Comparison of ENCODE assay signal across 32 cellular contexts in the genomic region with DNA sequence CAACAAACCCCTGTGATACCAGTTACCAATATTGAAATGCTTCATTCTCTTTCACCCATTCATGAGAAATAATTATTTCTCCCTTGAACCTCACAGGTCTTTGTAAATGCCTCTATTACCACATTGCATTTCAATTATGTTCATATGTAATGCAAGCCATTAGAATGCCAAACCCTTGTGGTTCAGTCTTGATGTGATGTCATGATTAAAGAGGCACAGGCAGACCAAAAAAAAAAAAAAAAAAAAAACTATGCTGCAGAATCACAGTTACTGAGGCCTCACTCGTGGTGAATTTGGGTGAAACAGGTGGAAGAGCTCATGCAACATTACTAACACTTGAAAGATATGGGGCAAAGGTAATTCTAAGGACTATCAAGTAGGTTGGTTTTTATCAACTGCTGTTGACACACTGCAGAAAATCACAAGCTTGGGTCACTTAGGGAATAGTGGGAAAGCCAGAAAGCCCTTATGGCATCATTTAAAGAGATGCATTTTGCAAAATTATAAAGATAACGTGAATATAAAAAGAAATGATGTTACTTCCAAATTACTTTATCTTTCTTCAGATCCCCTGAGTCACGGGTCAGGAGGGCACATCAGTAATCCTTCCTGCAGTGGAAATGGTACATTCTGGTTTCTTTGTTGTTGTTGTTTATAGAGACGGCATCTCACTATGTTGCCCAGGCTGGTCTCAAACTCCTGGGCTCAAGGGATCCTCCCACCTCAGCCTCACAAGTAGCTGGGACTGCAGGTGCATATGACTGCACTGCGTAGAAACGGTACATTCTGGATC. TPM values are rescaled to one million over a fixed set of nuclear protein-coding genes. Genes with fewer than 3 reads are reported as not detected.
A peak's percentile ranks its signal among the peaks of the same experiment; 100 is the strongest.
DNase-seq lines count a peak whose midpoint lies in the region; ATAC-seq and TF ChIP-seq lines count a peak whose summit lies in the region.
"Had no signal": no experiment of that assay in that cellular context is flagged by ENCODE, and none has a peak within 500 bp of the region (broad histone marks: within the 10 kb centered on the region; RNA-seq: fewer than 3 reads in every experiment).

No MANE protein-coding gene starts in this region.

- no peaks in the 10 kb centered on the region for H3K27me3 Mint-ChIP-seq in activated CD8-positive, alpha-beta T cell treated with anti-CD3 and anti-CD28 coated beads, Interleukin-2, amount 10 ng/mL, durations not matched to agents 7 days and 5 days (ENCODE audit: low read depth)
- H3K27me3 Mint-ChIP-seq in activated CD8-positive, alpha-beta T cell treated with anti-CD3 and anti-CD28 coated beads for 36 hours: no peaks in the 10 kb centered on the region
- H3K27me3 Mint-ChIP-seq in CD4-positive, alpha-beta memory T cell: no peaks in the 10 kb centered on the region
- H3K27me3 Mint-ChIP-seq: activated CD4-positive, alpha-beta T cell treated with anti-CD3 and anti-CD28 coated beads, Interleukin-2, amount 10 ng/mL, durations not matched to agents 7 days and 5 days; activated naive CD4-positive, alpha-beta T cell treated with anti-CD3 and anti-CD28 coated beads, Interleukin-2, amount 10 ng/mL, durations not matched to agents 7 days and 5 days; CD4-positive, CD25-positive, alpha-beta regulatory T cell had no signal

- no peaks in the 10 kb centered on the region for H3K36me3 ChIP-seq in CD4-positive, alpha-beta memory T cell (ENCODE audit: insufficient read depth, low read length)
- H3K36me3 ChIP-seq: cardiac muscle cell, heart right ventricle, SJSA1, stomach, thyroid gland, uterus had no signal

- CTCF ChIA-PET in activated CD8-positive, alpha-beta T cell treated with anti-CD3 and anti-CD28 coated beads, Interleukin-2, amount 10 ng/mL, durations not matched to agents 7 days and 5 days (lab: Charles Lee): interaction anchor here (0.6 to 3.4 kb wide), 8 partner anchors 36 to 656 kb away, joined by 3 to 25 read pairs (median 4); no protein-coding TSS in a partner anchor
- CTCF ChIA-PET in activated CD8-positive, alpha-beta T cell treated with anti-CD3 and anti-CD28 coated beads for 36 hours (lab: Charles Lee): interaction anchor here (1.0 to 3.7 kb wide), 2 partner anchors 54 to 97 kb away, joined by 3 to 42 read pairs; no protein-coding TSS in a partner anchor
- CTCF ChIA-PET in CD4-positive, alpha-beta memory T cell (lab: Charles Lee; ENCODE audit: partially characterized antibody): interaction anchor here (1.4 to 4.7 kb wide), 5 partner anchors 17 to 312 kb away, joined by 4 to 47 read pairs (median 5); a partner anchor contains a TSS

- intact Hi-C loops in activated CD8-positive, alpha-beta T cell treated with anti-CD3 and anti-CD28 coated beads for 36 hours (cut with micrococcal nuclease): no loop called here
- intact Hi-C loops in CD4-positive, alpha-beta memory T cell (cut with micrococcal nuclease): no loop called here

- H3K4me1 ChIP-seq in CD4-positive, alpha-beta memory T cell (ENCODE audit: insufficient read depth, low read length): peaks cover 8% of the 10 kb centered on the region
- H3K4me1 ChIP-seq: thyroid gland, uterus had no signal

- H3K4me3 Mint-ChIP-seq in activated CD8-positive, alpha-beta T cell treated with anti-CD3 and anti-CD28 coated beads, Interleukin-2, amount 10 ng/mL, durations not matched to agents 7 days and 5 days: no peak overlapping the region
- no peak overlapping the region for H3K4me3 Mint-ChIP-seq in activated CD8-positive, alpha-beta T cell treated with anti-CD3 and anti-CD28 coated beads for 36 hours
- no peak overlapping the region for H3K4me3 Mint-ChIP-seq in CD4-positive, alpha-beta memory T cell
- H3K4me3 Mint-ChIP-seq: activated CD4-positive, alpha-beta T cell treated with anti-CD3 and anti-CD28 coated beads, Interleukin-2, amount 10 ng/mL, durations not matched to agents 7 days and 5 days; activated naive CD4-positive, alpha-beta T cell treated with anti-CD3 and anti-CD28 coated beads, Interleukin-2, amount 10 ng/mL, durations not matched to agents 7 days and 5 days; CD4-positive, CD25-positive, alpha-beta regulatory T cell had no signal

- POLR2A ChIA-PET in activated CD8-positive, alpha-beta T cell treated with anti-CD3 and anti-CD28 coated beads, Interleukin-2, amount 10 ng/mL, durations not matched to agents 7 days and 5 days (lab: Charles Lee): no interaction called here
- POLR2A ChIA-PET in activated CD8-positive, alpha-beta T cell treated with anti-CD3 and anti-CD28 coated beads for 36 hours (lab: Charles Lee): interaction anchor here (0.6 kb wide), 1 partner anchor 95 kb away, joined by 3 read pairs; a partner anchor contains a TSS
- POLR2A ChIA-PET in CD4-positive, alpha-beta memory T cell (lab: Charles Lee; ENCODE audit: partially characterized antibody): interaction anchor here (0.9 kb wide), 1 partner anchor 17 kb away, joined by 4 read pairs; no protein-coding TSS in a partner anchor

- H3K27me3 ChIP-seq in CD4-positive, alpha-beta memory T cell (ENCODE audit: insufficient read depth, low read length): no peaks in the 10 kb centered on the region
- H3K27me3 ChIP-seq: cardiac muscle cell, heart right ventricle, SJSA1, stomach, thyroid gland, uterus had no signal

- no peak overlapping the region for H3K27ac ChIP-seq in CD4-positive, alpha-beta memory T cell (ENCODE audit: low read depth, low read length)
- H3K27ac ChIP-seq: cardiac muscle cell, epithelial cell of prostate, heart right ventricle, RWPE1, SJSA1, stomach, thyroid gland, uterus had no signal

- H3K4me3 ChIP-seq in CD4-positive, alpha-beta memory T cell (ENCODE audit: low read length in 2 of 2): no peak overlapping the region
- H3K4me3 ChIP-seq: cardiac muscle cell, heart right ventricle, SJSA1, stomach, thyroid gland, uterus had no signal

- H3K36me3 Mint-ChIP-seq in activated CD8-positive, alpha-beta T cell treated with anti-CD3 and anti-CD28 coated beads, Interleukin-2, amount 10 ng/mL, durations not matched to agents 7 days and 5 days (ENCODE audit: low read depth): no peaks in the 10 kb centered on the region
- no peaks in the 10 kb centered on the region for H3K36me3 Mint-ChIP-seq in activated CD8-positive, alpha-beta T cell treated with anti-CD3 and anti-CD28 coated beads for 36 hours (ENCODE audit: low read depth)
- no peaks in the 10 kb centered on the region for H3K36me3 Mint-ChIP-seq in CD4-positive, alpha-beta memory T cell
- H3K36me3 Mint-ChIP-seq: activated naive CD4-positive, alpha-beta T cell treated with anti-CD3 and anti-CD28 coated beads, Interleukin-2, amount 10 ng/mL, durations not matched to agents 7 days and 5 days; CD4-positive, CD25-positive, alpha-beta regulatory T cell had no signal

- H3K27ac Mint-ChIP-seq in activated CD8-positive, alpha-beta T cell treated with anti-CD3 and anti-CD28 coated beads, Interleukin-2, amount 10 ng/mL, durations not matched to agents 7 days and 5 days: no peak overlapping the region
- H3K27ac Mint-ChIP-seq in activated CD8-positive, alpha-beta T cell treated with anti-CD3 and anti-CD28 coated beads for 36 hours: no peak overlapping the region
- H3K27ac Mint-ChIP-seq in CD4-positive, alpha-beta memory T cell: peak overlapping the region in 2 of 7 donors; percentile 24 to 32
- H3K27ac Mint-ChIP-seq: activated CD4-positive, alpha-beta T cell treated with anti-CD3 and anti-CD28 coated beads, Interleukin-2, amount 10 ng/mL, durations not matched to agents 7 days and 5 days; activated naive CD4-positive, alpha-beta T cell treated with anti-CD3 and anti-CD28 coated beads, Interleukin-2, amount 10 ng/mL, durations not matched to agents 7 days and 5 days; CD4-positive, CD25-positive, alpha-beta regulatory T cell had no signal

- peak; percentile 26 for ATAC-seq in activated CD8-positive, alpha-beta T cell treated with anti-CD3 and anti-CD28 coated beads, Interleukin-2, amount 10 ng/mL, durations not matched to agents 7 days and 5 days
- ATAC-seq in activated CD8-positive, alpha-beta T cell treated with anti-CD3 and anti-CD28 coated beads for 36 hours: no peak
- no peak for ATAC-seq in HG03196 (IDR thresholded peaks at IDR 0.05; ENCODE audit: unreplicated experiment)
- ATAC-seq: heart right ventricle, left ventricle myocardium superior, right cardiac atrium had no signal

- DNase-seq in activated CD8-positive, alpha-beta T cell treated with anti-CD3 and anti-CD28 coated beads, Interleukin-2, amount 10 ng/mL, durations not matched to agents 7 days and 5 days: no peak
- no peak for DNase-seq in activated CD8-positive, alpha-beta T cell treated with anti-CD3 and anti-CD28 coated beads for 36 hours
- peak; percentile 36 for DNase-seq in LHCN-M2 (ENCODE audit: low read depth)
- peak; percentile 15 for DNase-seq in dermis blood vessel endothelial cell
- DNase-seq in iris pigment epithelial cell (ENCODE audit: low read depth): peak; percentile 72
- DNase-seq in CD4-positive, alpha-beta memory T cell: no peak
- no peak for DNase-seq in H4 (ENCODE audit: low spot score)
- DNase-seq: activated CD4-positive, alpha-beta T cell treated with anti-CD3 and anti-CD28 coated beads, Interleukin-2, amount 10 ng/mL, durations not matched to agents 7 days and 5 days; activated naive CD4-positive, alpha-beta T cell treated with anti-CD3 and anti-CD28 coated beads, Interleukin-2, amount 10 ng/mL, durations not matched to agents 7 days and 5 days; amygdala; CD4-positive, CD25-positive, alpha-beta regulatory T cell; DMS 273 treated with DMSO at 0.1 percent for 48 hours; effector CD8-positive, alpha-beta T cell; heart right ventricle; kidney; left ventricle myocardium superior; mesendoderm; NCI-H1105; NCI-H1930; NCI-H2171 treated with DMSO at 0.1 percent for 48 hours; NCI-H510A; right cardiac atrium; stimulated activated CD4-positive, alpha-beta T cell treated with anti-CD3 and anti-CD28 coated beads, Interleukin-1b, Interleukin-23, amount 100 ng/mL, for 48 hours; stomach; T-helper 9 cell; thyroid gland; uterus had no signal

- H3K4me1 Mint-ChIP-seq in activated CD8-positive, alpha-beta T cell treated with anti-CD3 and anti-CD28 coated beads, Interleukin-2, amount 10 ng/mL, durations not matched to agents 7 days and 5 days (ENCODE audit: low read depth): peaks cover 7% of the 10 kb centered on the region
- peaks cover 9% of the 10 kb centered on the region for H3K4me1 Mint-ChIP-seq in activated CD8-positive, alpha-beta T cell treated with anti-CD3 and anti-CD28 coated beads for 36 hours (ENCODE audit: low read depth)
- H3K4me1 Mint-ChIP-seq in CD4-positive, alpha-beta memory T cell: peaks cover 8 to 18% (median 10%) of the 10 kb centered on the region in 4 donors

- H3K9me3 Mint-ChIP-seq in activated CD8-positive, alpha-beta T cell treated with anti-CD3 and anti-CD28 coated beads, Interleukin-2, amount 10 ng/mL, durations not matched to agents 7 days and 5 days (ENCODE audit: insufficient read depth): no peaks in the 10 kb centered on the region
- H3K9me3 Mint-ChIP-seq in activated CD8-positive, alpha-beta T cell treated with anti-CD3 and anti-CD28 coated beads for 36 hours: no peaks in the 10 kb centered on the region
- peaks cover 0 to 1% (median 0%) of the 10 kb centered on the region in 8 donors for H3K9me3 Mint-ChIP-seq in CD4-positive, alpha-beta memory T cell
- H3K9me3 Mint-ChIP-seq: activated CD4-positive, alpha-beta T cell treated with anti-CD3 and anti-CD28 coated beads, Interleukin-2, amount 10 ng/mL, durations not matched to agents 7 days and 5 days; activated naive CD4-positive, alpha-beta T cell treated with anti-CD3 and anti-CD28 coated beads, Interleukin-2, amount 10 ng/mL, durations not matched to agents 7 days and 5 days; CD4-positive, CD25-positive, alpha-beta regulatory T cell had no signal

- TF ChIP-seq CTCF in activated CD8-positive, alpha-beta T cell treated with anti-CD3 and anti-CD28 coated beads for 36 hours (IDR thresholded peaks at IDR 0.05): no peak

- no peaks in the 10 kb centered on the region for H3K9me3 ChIP-seq in CD4-positive, alpha-beta memory T cell (ENCODE audit: control insufficient read depth in 1 of 2, low read length in 2 of 2)
- H3K9me3 ChIP-seq: heart right ventricle, SJSA1, stomach, thyroid gland, uterus had no signal

RNA-seq across cellular contexts. Expression of a gene that starts 9.6 kb away (rescaled TPM):
- 10 to 100 TPM; 23.1 to 23.9 TPM for total RNA-seq in activated CD8-positive, alpha-beta T cell treated with anti-CD3 and anti-CD28 coated beads, Interleukin-2, amount 10 ng/mL, durations not matched to agents 7 days and 5 days
- total RNA-seq in activated CD8-positive, alpha-beta T cell treated with anti-CD3 and anti-CD28 coated beads for 36 hours: 10 to 100 TPM; 15.3 to 19.0 TPM
- 51.0 and 66.7 TPM in 2 replicates for total RNA-seq in LHCN-M2 (2014; rRNA removed)
- polyA plus RNA-seq in LHCN-M2 (2012): 28.7 TPM
- total RNA-seq in dermis blood vessel endothelial cell: 19.2 and 23.3 TPM in 2 replicates
- 10 to 100 TPM; 64.3 to 69.0 TPM for total RNA-seq in CD4-positive, alpha-beta memory T cell
- 1 to 10 TPM; 4.1 to 5.7 TPM for polyA plus RNA-seq in CD4-positive, alpha-beta memory T cell
- 5.1 and 5.8 TPM in 2 replicates for total RNA-seq in H4 (2014; rRNA removed; shearing (Covaris generic))

Comparison
In these comparisons a context has a peak if more than half of its experiments do, and no peak if none do; other contexts are left out.
1. DNase-seq: peak in LHCN-M2 (single experiment), dermis blood vessel endothelial cell (single experiment) and iris pigment epithelial cell (single experiment); none in activated CD8-positive, alpha-beta T cell treated with anti-CD3 and anti-CD28 coated beads, Interleukin-2, amount 10 ng/mL, durations not matched to agents 7 days and 5 days (single experiment), activated CD8-positive, alpha-beta T cell treated with anti-CD3 and anti-CD28 coated beads for 36 hours (single experiment), CD4-positive, alpha-beta memory T cell (0 of 5) and H4 (single experiment).